ENCODE assay signal across 1 cellular context in genomic region chr1:156371553-156372264, GRCh38.
TF ChIP-seq lines count a peak whose summit lies in the region.

No MANE protein-coding gene starts in this region.

TF ChIP-seq in HepG2, 621 proteins besides CTCF, POLR2A, EP300 and RAD21 (continued from another document and continues in another):
- no peak for TF ChIP-seq ZBTB4 (CRISPR knock-in tag; IDR thresholded peaks at IDR 0.05; ENCODE audit: borderline replicate concordance)
- peak; percentile 32; the same call in 1 of the 2 replicates for TF ChIP-seq ZNF816 (CRISPR knock-in tag; IDR thresholded peaks at IDR 0.05; ENCODE audit: borderline replicate concordance)
- TF ChIP-seq ZBED4 (CRISPR knock-in tag; IDR thresholded peaks at IDR 0.05; ENCODE audit: borderline replicate concordance): peak; percentile 58; the same call in 1 of the 2 replicates
- TF ChIP-seq ZNF569 (CRISPR knock-in tag; IDR thresholded peaks at IDR 0.05; ENCODE audit: borderline replicate concordance): no peak
- TF ChIP-seq ZNF687 (CRISPR knock-in tag; IDR thresholded peaks at IDR 0.05): peak; percentile 94
- TF ChIP-seq ZKSCAN5 (CRISPR knock-in tag; IDR thresholded peaks at IDR 0.05): no peak
- TF ChIP-seq GRHL1 (CRISPR knock-in tag; conservative IDR thresholded peaks at IDR 0.05): no peak
- TF ChIP-seq ZZZ3 (CRISPR knock-in tag; IDR thresholded peaks at IDR 0.05; ENCODE audit: borderline replicate concordance): no peak
- no peak for TF ChIP-seq ZSCAN30 (CRISPR knock-in tag; IDR thresholded peaks at IDR 0.05)
- no peak for TF ChIP-seq FOXA1 (IDR thresholded peaks at IDR 0.05)
- peak; percentile 80 for TF ChIP-seq FOXA1 (CRISPR knock-in tag; IDR thresholded peaks at IDR 0.05)
- no peak for TF ChIP-seq SNAPC5 (CRISPR knock-in tag; IDR thresholded peaks at IDR 0.05; ENCODE audit: borderline replicate concordance)
- no peak; the same call in 1 of the 2 replicates for TF ChIP-seq SMC3 (IDR thresholded peaks at IDR 0.05; ENCODE audit: low read length)
- no peak for TF ChIP-seq BRCA1 (CRISPR knock-in tag; IDR thresholded peaks at IDR 0.05)
- no peak for TF ChIP-seq RORA (CRISPR knock-in tag; IDR thresholded peaks at IDR 0.05)
- no peak for TF ChIP-seq ZNF329 (CRISPR knock-in tag; IDR thresholded peaks at IDR 0.05; ENCODE audit: low read depth)
- no peak for TF ChIP-seq ELK4 (CRISPR knock-in tag; IDR thresholded peaks at IDR 0.05; ENCODE audit: borderline replicate concordance)
- TF ChIP-seq ZNF10 (CRISPR knock-in tag; IDR thresholded peaks at IDR 0.05; ENCODE audit: borderline replicate concordance, low read depth): no peak
- TF ChIP-seq JUNB (CRISPR knock-in tag; IDR thresholded peaks at IDR 0.05; ENCODE audit: borderline replicate concordance): no peak; the same call in 1 of the 2 replicates
- TF ChIP-seq ZBTB33 (CRISPR knock-in tag; IDR thresholded peaks at IDR 0.05): peak; percentile 69
- peak; percentile 80; the same call in 1 of the 2 replicates for TF ChIP-seq ARNTL (CRISPR knock-in tag; IDR thresholded peaks at IDR 0.05)
- TF ChIP-seq ZMAT5 (CRISPR knock-in tag; IDR thresholded peaks at IDR 0.05; ENCODE audit: borderline replicate concordance, low read depth): no peak
- 0 out of 2 replicates have a peak, but pooled peaks have one; percentile 36 for TF ChIP-seq ZKSCAN1 (IDR thresholded peaks at IDR 0.05; ENCODE audit: low read length)
- no peak for TF ChIP-seq TBP (CRISPR knock-in tag; IDR thresholded peaks at IDR 0.05)
- peak; percentile 95 for TF ChIP-seq ZNF609 (CRISPR knock-in tag; IDR thresholded peaks at IDR 0.05; ENCODE audit: borderline replicate concordance)
- TF ChIP-seq PCBP1 (IDR thresholded peaks at IDR 0.05; ENCODE audit: borderline replicate concordance, low read depth, low read length): no peak
- peak; percentile 67 for TF ChIP-seq MEIS2 (CRISPR knock-in tag; IDR thresholded peaks at IDR 0.05)
- no peak for TF ChIP-seq ZNF674 (CRISPR knock-in tag; IDR thresholded peaks at IDR 0.05; ENCODE audit: low read depth)
- TF ChIP-seq DMAP1 (CRISPR knock-in tag; IDR thresholded peaks at IDR 0.05): peak; percentile 77; the same call in 1 of the 2 replicates
- no peak for TF ChIP-seq MBNL3 (CRISPR knock-in tag; conservative IDR thresholded peaks at IDR 0.05)
- no peak for TF ChIP-seq ZNF672 (CRISPR knock-in tag; IDR thresholded peaks at IDR 0.05)
- TF ChIP-seq MTA3 (CRISPR knock-in tag; IDR thresholded peaks at IDR 0.05): no peak
- TF ChIP-seq RFXANK (CRISPR knock-in tag; IDR thresholded peaks at IDR 0.05): peak; percentile 71; the same call in 1 of the 2 replicates
- no peak; the same call in 1 of the 2 replicates for TF ChIP-seq RFX3 (CRISPR knock-in tag; IDR thresholded peaks at IDR 0.05)
- TF ChIP-seq YY1 (IDR thresholded peaks at IDR 0.05; ENCODE audit: insufficient read depth, insufficient replicate concordance, low read depth, low read length): no peak
- peak; percentile 95 for TF ChIP-seq HDAC1 (CRISPR knock-in tag; IDR thresholded peaks at IDR 0.05)
- TF ChIP-seq ELF4 (CRISPR knock-in tag; IDR thresholded peaks at IDR 0.05; ENCODE audit: borderline replicate concordance): no peak
